ENCODE assay signal across 21 cellular contexts in the genomic region with DNA sequence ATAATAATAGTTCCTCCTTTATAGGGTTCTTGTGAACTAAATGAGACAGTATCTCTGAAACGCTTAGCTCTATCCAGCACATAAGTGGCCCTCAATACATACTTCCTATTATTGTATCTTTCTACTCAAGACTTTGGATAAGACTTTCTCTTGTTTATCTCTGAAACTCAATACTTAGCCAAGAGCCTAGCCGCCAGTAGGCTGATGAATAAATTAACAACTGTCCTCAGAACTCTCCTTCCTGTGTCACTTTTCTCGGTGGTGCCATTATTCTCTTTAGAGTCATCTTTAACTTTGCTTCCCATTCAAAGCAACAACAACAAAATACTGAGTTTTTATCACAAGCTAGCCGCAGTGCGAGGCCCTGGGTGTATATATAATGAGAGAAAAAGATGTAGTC.
DNase-seq lines count a peak whose midpoint lies in the region; ATAC-seq, FAIRE-seq and TF ChIP-seq lines count a peak whose summit lies in the region.
"Had no signal": no experiment of that assay in that cellular context is flagged by ENCODE, and none has a peak within 500 bp of the region (broad histone marks: within the 10 kb centered on the region; RNA-seq: fewer than 3 reads in every experiment).

No MANE protein-coding gene starts in this region.

- H3K4me1 ChIP-seq in HEK293 (ENCODE audit: control insufficient read depth, insufficient read depth, low read length): peaks cover 9% of the 10 kb centered on the region; the same call in 1 of the 2 replicates
- H3K4me1 ChIP-seq in K562 (replicated peaks in 1 of 2; ENCODE audit: control insufficient read depth in 2 of 2, insufficient read depth in 2 of 2, low read length in 2 of 2): peaks cover 6 to 38% of the 10 kb centered on the region in 2 experiments; a peak in 4 of 5 replicates
- H3K4me1 ChIP-seq in psoas muscle: peaks cover 42% of the 10 kb centered on the region

- TF ChIP-seq RAD21 in K562 (CRISPR knock-in tag; conservative IDR thresholded peaks at IDR 0.05 in 1 of 2, IDR thresholded peaks at IDR 0.05 in 1 of 2): no peak

- CTCF ChIA-PET in HEK293 (lab: Yijun Ruan, JAX): interaction anchor here (0.7 kb wide), 1 partner anchor 404 kb away, joined by 3 read pairs; no protein-coding TSS in a partner anchor
- CTCF ChIA-PET in K562 (lab: Yijun Ruan, JAX; ENCODE audit: low intra/inter-chr PET ratio): no interaction called here

- H3K4me1 Mint-ChIP-seq in activated naive CD8-positive, alpha-beta T cell treated with anti-CD3 and anti-CD28 coated beads, Interleukin-2, amount 50 U/mL, for 24 hours: peaks cover 31% of the 10 kb centered on the region

- POLR2A ChIA-PET in HEK293 (lab: Yijun Ruan, JAX): no interaction called here
- POLR2A ChIA-PET in K562 (lab: Yijun Ruan, JAX): no interaction called here

- peak; percentile 23 for FAIRE-seq in K562 (lab: Jason Lieb, UNC)
- FAIRE-seq: GM18507 had no signal

- no peak overlapping the region for H3K4me3 Mint-ChIP-seq in activated naive CD8-positive, alpha-beta T cell treated with anti-CD3 and anti-CD28 coated beads, Interleukin-2, amount 50 U/mL, for 24 hours

- no peak overlapping the region; the same call in 1 of the 2 replicates for H2AFZ ChIP-seq in K562 (ENCODE audit: low read depth, low read length)

- no peaks in the 10 kb centered on the region for H3K27me3 Mint-ChIP-seq in activated naive CD8-positive, alpha-beta T cell treated with anti-CD3 and anti-CD28 coated beads, Interleukin-2, amount 50 U/mL, for 24 hours

- DNase-seq in OCI-M2 (lab: John Stamatoyannopoulos, UW; ENCODE audit: unreplicated experiment) (peak; percentile 11), K562 (ENCODE audit: extremely low read depth in 1 of 4, low spot score in 3 of 4) (peak in 1 of 4 experiments; percentile 28), psoas muscle (no peak)
- no peak for DNase-seq in activated naive CD8-positive, alpha-beta T cell treated with anti-CD3 and anti-CD28 coated beads, Interleukin-2, amount 50 U/mL, for 24 hours
- no peak for DNase-seq in activated naive CD4-positive, alpha-beta T cell (lab: John Stamatoyannopoulos, UW)
- DNase-seq: Calu3, DND-41, H7, IMR-90, MM.1S, NCI-H2029, NCI-H2227 treated with DMSO at 0.1 percent for 48 hours, NCI-H526 treated with DMSO at 0.1 percent for 48 hours, SHP77 had no signal

- H3K27ac ChIP-seq in HEK293 (ENCODE audit: extremely low read depth, low read depth, low read length) (no peak overlapping the region), K562 (ENCODE audit: extremely low read depth, low read depth, low read length) (peak overlapping the region; percentile 54; the same call in 1 of the 3 replicates), psoas muscle (no peak overlapping the region)
- H3K27ac ChIP-seq: C4-2B, KMS-11, RWPE1 had no signal

- H4K20me1 ChIP-seq in K562 (replicated peaks; ENCODE audit: control insufficient read depth, insufficient read depth, low read length): no peaks in the 10 kb centered on the region

- no TSS peak for BruUV-seq in K562 (replicated peaks; lab: Mats Ljungman, UMichigan)

- in situ Hi-C loops in K562 (cut with MboI): no loop called here

- H3K9me3 Mint-ChIP-seq in activated naive CD8-positive, alpha-beta T cell treated with anti-CD3 and anti-CD28 coated beads, Interleukin-2, amount 50 U/mL, for 24 hours: peaks cover 4% of the 10 kb centered on the region

- peak overlapping the region in 1 of 2 experiments; percentile 14; a peak in 1 of 4 replicates for H3K9ac ChIP-seq in K562 (ENCODE audit: insufficient read depth in 1 of 2, low read depth in 2 of 2, low read length in 2 of 2)
- H3K9ac ChIP-seq: KMS-11 had no signal

- H3K9me3 ChIP-seq in HEK293 (ENCODE audit: control insufficient read depth, insufficient read depth, low read depth, low read length) (no peaks in the 10 kb centered on the region), K562 (replicated peaks; ENCODE audit: control insufficient read depth, insufficient read depth, low read depth, low read length) (no peaks in the 10 kb centered on the region), psoas muscle (no peaks in the 10 kb centered on the region)

- TF ChIP-seq POLR2A in K562 (conservative IDR thresholded peaks at IDR 0.05): no peak

- no peak overlapping the region for H3K4me3 ChIP-seq in HEK293 (ENCODE audit: low read depth, low read length)
- no peak overlapping the region for H3K4me3 ChIP-seq in K562
- H3K4me3 ChIP-seq in psoas muscle: peak overlapping the region; percentile 4

- no peak for TF ChIP-seq EP300 in K562 (IDR thresholded peaks at IDR 0.05; ENCODE audit: low read length)

- H3K36me3 ChIP-seq in HEK293 (ENCODE audit: control insufficient read depth in 2 of 2, insufficient read depth in 1 of 2, low read length in 2 of 2) (no peaks in the 10 kb centered on the region), K562 (ENCODE audit: control insufficient read depth, insufficient read depth, low read length) (no peaks in the 10 kb centered on the region), psoas muscle (ENCODE audit: insufficient read depth in 1 of 2, low read depth in 1 of 2) (no peaks in the 10 kb centered on the region)

- no peaks in the 10 kb centered on the region for H3K36me3 Mint-ChIP-seq in activated naive CD8-positive, alpha-beta T cell treated with anti-CD3 and anti-CD28 coated beads, Interleukin-2, amount 50 U/mL, for 24 hours (ENCODE audit: low read depth)

- intact Hi-C loops in K562 (cut with micrococcal nuclease): no loop called here
- intact Hi-C loops in psoas muscle (cut with DNase I): no loop called here

- H3K27me3 ChIP-seq in K562 (ENCODE audit: control insufficient read depth in 2 of 2, insufficient read depth in 2 of 2, low read length in 2 of 2) (no peaks in the 10 kb centered on the region), psoas muscle (ENCODE audit: insufficient read depth in 3 of 3, low read length in 2 of 3) (no peaks in the 10 kb centered on the region)

- H3K4me2 ChIP-seq in K562 (ENCODE audit: insufficient read depth, low read length): peak overlapping the region; percentile 10; the same call in 1 of the 2 replicates
- H3K4me2 ChIP-seq: KMS-11 had no signal

- ATAC-seq in K562: peak; percentile 53
- peak in 1 of 4 donors; percentile 12 for ATAC-seq in psoas muscle
- ATAC-seq in activated naive CD8-positive, alpha-beta T cell treated with anti-CD3 and anti-CD28 coated beads, Interleukin-2, amount 50 U/mL, for 24 hours: no peak
- ATAC-seq in HG03159 (IDR thresholded peaks at IDR 0.05; ENCODE audit: unreplicated experiment): no peak
- ATAC-seq: Panc1 had no signal

- 6% methylated on average over 5 of the region's 5 CpGs for WGBS in K562 (ENCODE audit: insufficient coverage, low coverage, missing lambda C conversion rate)
- WGBS in psoas muscle, 3 donors: 57 to 65% (median 59%) methylated on average over 5 of the region's 5 CpGs

- H3K9me1 ChIP-seq in K562 (ENCODE audit: control insufficient read depth, insufficient read depth, low read length): no peaks in the 10 kb centered on the region

- peaks cover 13% of the 10 kb centered on the region; the same call in 2 of the 3 replicates for H3K79me2 ChIP-seq in K562 (ENCODE audit: control insufficient read depth, insufficient read depth, low read length)

- no peak overlapping the region for H3K27ac Mint-ChIP-seq in activated naive CD8-positive, alpha-beta T cell treated with anti-CD3 and anti-CD28 coated beads, Interleukin-2, amount 50 U/mL, for 24 hours

- TF ChIP-seq CTCF in HEK293 (tag by site-specific recombination; IDR thresholded peaks at IDR 0.05) (no peak), K562 (IDR thresholded peaks at IDR 0.05 in 2 of 3, conservative IDR thresholded peaks at IDR 0.05 in 1 of 3; ENCODE audit: insufficient read depth in 2 of 3, low read depth in 1 of 3, low read length in 3 of 3) (no peak), psoas muscle (IDR thresholded peaks at IDR 0.05) (no peak)

TF ChIP-seq in HEK293, 187 proteins besides CTCF, POLR2A, EP300 and RAD21 (continues in another document):
- TF ChIP-seq, protein P1, sequence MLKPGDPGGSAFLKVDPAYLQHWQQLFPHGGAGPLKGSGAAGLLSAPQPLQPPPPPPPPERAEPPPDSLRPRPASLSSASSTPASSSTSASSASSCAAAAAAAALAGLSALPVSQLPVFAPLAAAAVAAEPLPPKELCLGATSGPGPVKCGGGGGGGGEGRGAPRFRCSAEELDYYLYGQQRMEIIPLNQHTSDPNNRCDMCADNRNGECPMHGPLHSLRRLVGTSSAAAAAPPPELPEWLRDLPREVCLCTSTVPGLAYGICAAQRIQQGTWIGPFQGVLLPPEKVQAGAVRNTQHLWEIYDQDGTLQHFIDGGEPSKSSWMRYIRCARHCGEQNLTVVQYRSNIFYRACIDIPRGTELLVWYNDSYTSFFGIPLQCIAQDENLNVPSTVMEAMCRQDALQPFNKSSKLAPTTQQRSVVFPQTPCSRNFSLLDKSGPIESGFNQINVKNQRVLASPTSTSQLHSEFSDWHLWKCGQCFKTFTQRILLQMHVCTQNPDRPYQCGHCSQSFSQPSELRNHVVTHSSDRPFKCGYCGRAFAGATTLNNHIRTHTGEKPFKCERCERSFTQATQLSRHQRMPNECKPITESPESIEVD (tag by site-specific recombination; IDR thresholded peaks at IDR 0.05): 0 out of 2 replicates have a peak, but pooled peaks have one; percentile 16

TF ChIP-seq in K562, 482 proteins besides CTCF, POLR2A, EP300 and RAD21 (continues in another document):
- TF ChIP-seq ZNF12 (CRISPR knock-in tag; IDR thresholded peaks at IDR 0.05) (no peak), CBFA2T3 (IDR thresholded peaks at IDR 0.05) (peak; percentile 38; the same call in 1 of the 2 replicates), EZH2 (IDR thresholded peaks at IDR 0.05; ENCODE audit: borderline replicate concordance, low read depth, low read length) (no peak), CBFA2T2 (conservative IDR thresholded peaks at IDR 0.05) (no peak), ELF2 (CRISPR knock-in tag; IDR thresholded peaks at IDR 0.05) (no peak), BDP1 (IDR thresholded peaks at IDR 0.05; ENCODE audit: insufficient read depth, insufficient read length) (no peak), ARID1B (IDR thresholded peaks at IDR 0.05) (0 out of 2 replicates have a peak, but pooled peaks have one; percentile 13), FOXA3 (CRISPR knock-in tag; conservative IDR thresholded peaks at IDR 0.05 in 1 of 2, IDR thresholded peaks at IDR 0.05 in 1 of 2) (no peak)
- TF ChIP-seq, protein P2, sequence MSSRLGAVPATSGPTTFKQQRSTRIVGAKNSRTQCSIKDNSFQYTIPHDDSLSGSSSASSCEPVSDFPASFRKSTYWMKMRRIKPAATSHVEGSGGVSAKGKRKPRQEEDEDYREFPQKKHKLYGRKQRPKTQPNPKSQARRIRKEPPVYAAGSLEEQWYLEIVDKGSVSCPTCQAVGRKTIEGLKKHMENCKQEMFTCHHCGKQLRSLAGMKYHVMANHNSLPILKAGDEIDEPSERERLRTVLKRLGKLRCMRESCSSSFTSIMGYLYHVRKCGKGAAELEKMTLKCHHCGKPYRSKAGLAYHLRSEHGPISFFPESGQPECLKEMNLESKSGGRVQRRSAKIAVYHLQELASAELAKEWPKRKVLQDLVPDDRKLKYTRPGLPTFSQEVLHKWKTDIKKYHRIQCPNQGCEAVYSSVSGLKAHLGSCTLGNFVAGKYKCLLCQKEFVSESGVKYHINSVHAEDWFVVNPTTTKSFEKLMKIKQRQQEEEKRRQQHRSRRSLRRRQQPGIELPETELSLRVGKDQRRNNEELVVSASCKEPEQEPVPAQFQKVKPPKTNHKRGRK (tag; IDR thresholded peaks at IDR 0.05): no peak
